In the genomic region with DNA sequence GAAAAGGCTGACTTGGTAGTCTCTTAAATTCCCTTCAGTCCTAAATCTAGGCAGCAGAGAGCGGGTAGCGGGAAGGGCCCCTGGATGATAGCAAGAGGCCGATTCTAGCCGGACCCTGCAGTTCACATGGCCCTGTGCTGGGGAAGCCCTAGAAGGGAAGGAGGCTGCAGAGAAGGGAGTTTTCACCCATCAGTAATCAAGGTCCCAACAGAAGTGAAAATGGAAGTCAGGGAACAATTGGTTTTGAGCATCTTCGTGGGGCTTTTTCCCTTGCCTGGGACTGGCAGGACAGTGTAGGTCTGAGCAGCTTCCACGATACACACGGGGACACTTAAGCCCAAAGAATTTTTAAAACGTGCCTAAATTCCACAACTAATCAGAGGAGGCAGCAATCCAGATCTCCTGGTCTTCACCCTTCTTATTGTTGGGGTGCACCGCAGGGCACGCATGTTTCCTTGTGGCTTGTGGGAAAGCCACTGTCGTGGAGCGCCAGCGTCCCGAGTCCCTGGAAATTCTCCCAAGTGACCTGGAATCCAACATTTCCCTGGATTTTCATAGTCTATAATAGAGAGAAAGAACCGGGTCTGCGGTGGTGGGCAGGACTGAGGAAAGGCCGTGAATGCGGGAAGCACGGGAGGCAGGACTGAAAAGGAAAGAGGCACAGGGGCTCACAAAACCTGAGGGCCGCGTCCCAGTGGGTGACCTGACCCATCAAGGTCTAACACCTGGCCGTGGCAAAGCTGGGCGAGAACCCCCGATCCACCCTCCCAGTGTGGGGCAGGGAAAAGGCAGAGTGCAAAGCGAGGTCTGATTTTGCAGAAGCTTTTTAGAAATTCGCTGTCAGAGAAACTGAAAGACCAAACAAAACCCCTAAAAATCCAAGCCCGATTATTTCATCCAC, we compare ENCODE assay signal across 7 cellular contexts.
A peak's percentile ranks its signal among the peaks of the same experiment; 100 is the strongest.
DNase-seq lines count a peak whose midpoint lies in the region; ATAC-seq lines count a peak whose summit lies in the region.

No MANE protein-coding gene starts in this region.

- no peaks in the 10 kb centered on the region for H3K36me3 ChIP-seq in stomach smooth muscle (ENCODE audit: control insufficient read depth in 2 of 2, insufficient read depth in 2 of 2, low read length in 2 of 2)

- peaks cover 0 to 3% of the 10 kb centered on the region in 2 donors for H3K27me3 ChIP-seq in stomach smooth muscle (ENCODE audit: control insufficient read depth in 1 of 2, insufficient read depth in 2 of 2, low read length in 2 of 2)

- CTCF ChIA-PET in activated naive CD4-positive, alpha-beta T cell treated with anti-CD3 and anti-CD28 coated beads, Interleukin-2, amount 10 ng/mL, durations not matched to agents 7 days and 5 days (lab: Charles Lee): interaction anchor here (0.8 kb wide), 1 partner anchor 11 kb away, joined by 3 read pairs; no protein-coding TSS in a partner anchor

- no peaks in the 10 kb centered on the region for H3K9me3 Mint-ChIP-seq in activated naive CD4-positive, alpha-beta T cell treated with anti-CD3 and anti-CD28 coated beads, Interleukin-2, amount 10 ng/mL, durations not matched to agents 7 days and 5 days

- peaks cover 84% of the 10 kb centered on the region for H3K27me3 Mint-ChIP-seq in activated naive CD4-positive, alpha-beta T cell treated with anti-CD3 and anti-CD28 coated beads, Interleukin-2, amount 10 ng/mL, durations not matched to agents 7 days and 5 days

- H3K9me3 ChIP-seq in iPS-18c (ENCODE audit: control insufficient read depth, insufficient read depth, low read length) (no peaks in the 10 kb centered on the region), stomach smooth muscle (ENCODE audit: control insufficient read depth in 2 of 2, low read length in 2 of 2) (no peaks in the 10 kb centered on the region)

- ATAC-seq in HG02610 (IDR thresholded peaks at IDR 0.05; ENCODE audit: unreplicated experiment): peak; percentile 4

- peaks cover 13% of the 10 kb centered on the region for H3K4me1 Mint-ChIP-seq in activated naive CD4-positive, alpha-beta T cell treated with anti-CD3 and anti-CD28 coated beads, Interleukin-2, amount 10 ng/mL, durations not matched to agents 7 days and 5 days

- DNase-seq in activated naive CD4-positive, alpha-beta T cell treated with anti-CD3 and anti-CD28 coated beads, Interleukin-2, amount 10 ng/mL, durations not matched to agents 7 days and 5 days: peak; percentile 31
- DNase-seq in RPMI8226 (no peak), DMS114 treated with DMSO at 0.1 percent for 48 hours (lab: John Stamatoyannopoulos, UW; ENCODE audit: unreplicated experiment) (no peak), NCI-H1092 treated with DMSO at 0.1 percent for 48 hours (lab: John Stamatoyannopoulos, UW) (no peak)

- H3K36me3 Mint-ChIP-seq in activated naive CD4-positive, alpha-beta T cell treated with anti-CD3 and anti-CD28 coated beads, Interleukin-2, amount 10 ng/mL, durations not matched to agents 7 days and 5 days: no peaks in the 10 kb centered on the region

- H3K27ac Mint-ChIP-seq in activated naive CD4-positive, alpha-beta T cell treated with anti-CD3 and anti-CD28 coated beads, Interleukin-2, amount 10 ng/mL, durations not matched to agents 7 days and 5 days: no peak overlapping the region

- H3K27ac ChIP-seq in stomach smooth muscle (ENCODE audit: low read length): peak overlapping the region; percentile 37

- H3K4me3 ChIP-seq in iPS-18c (ENCODE audit: insufficient read depth, low read depth, low read length) (peak overlapping the region; percentile 48), stomach smooth muscle (ENCODE audit: low read length in 2 of 2) (peak overlapping the region; percentile 77 to 80)

- H3K9ac ChIP-seq in stomach smooth muscle (ENCODE audit: low read length in 2 of 2): peak overlapping the region; percentile 62 to 71

- H3K4me1 ChIP-seq in stomach smooth muscle (ENCODE audit: control insufficient read depth, insufficient read depth, low read length): peaks cover 32% of the 10 kb centered on the region

- H3K4me3 Mint-ChIP-seq in activated naive CD4-positive, alpha-beta T cell treated with anti-CD3 and anti-CD28 coated beads, Interleukin-2, amount 10 ng/mL, durations not matched to agents 7 days and 5 days: peak overlapping the region; percentile 77
